13 cellular contexts compared by ENCODE assay signal in genomic region chr11:33635161-33635560, GRCh38.
DNase-seq lines count a peak whose midpoint lies in the region; ATAC-seq and TF ChIP-seq lines count a peak whose summit lies in the region.
"Had no signal": no experiment of that assay in that cellular context is flagged by ENCODE, and none has a peak within 500 bp of the region (broad histone marks: within the 10 kb centered on the region; RNA-seq: fewer than 3 reads in every experiment).

No MANE protein-coding gene starts in this region.

- TF ChIP-seq CTCF in RWPE2 (IDR thresholded peaks at IDR 0.05; ENCODE audit: poor library complexity, severe bottlenecking) (no peak), fibroblast of the aortic adventitia (IDR thresholded peaks at IDR 0.05; ENCODE audit: insufficient read depth, low read length) (no peak)

- H3K9me3 Mint-ChIP-seq in naive thymus-derived CD4-positive, alpha-beta T cell, result peaks cover 0 to 19% (median 5%) of the 10 kb centered on the region in 11 donors

- H3K27ac Mint-ChIP-seq in naive thymus-derived CD4-positive, alpha-beta T cell, result no peak overlapping the region
- H3K27ac Mint-ChIP-seq: nephron had no signal

- no peak overlapping the region for H3K4me3 ChIP-seq in BLaER1 treated with 17β-estradiol and CSF1 and Interleukin-3, amounts not matched to agents 10 nM and 100 nM
- no peak overlapping the region for H3K4me3 ChIP-seq in RWPE2 (ENCODE audit: severe bottlenecking)
- H3K4me3 ChIP-seq in fibroblast of the aortic adventitia (ENCODE audit: low read depth, low read length), result no peak overlapping the region
- H3K4me3 ChIP-seq in naive thymus-derived CD4-positive, alpha-beta T cell (ENCODE audit: low read length), result no peak overlapping the region

- ATAC-seq in RWPE2 (ENCODE audit: low read depth) (0 out of 3 replicates have a peak, but pooled peaks have one; percentile 2), GM18909 (IDR thresholded peaks at IDR 0.05; ENCODE audit: poor library complexity, unreplicated experiment) (no peak)
- no peak for ATAC-seq in naive thymus-derived CD4-positive, alpha-beta T cell

- no peak overlapping the region for H3K4me3 Mint-ChIP-seq in naive thymus-derived CD4-positive, alpha-beta T cell
- H3K4me3 Mint-ChIP-seq: nephron had no signal

- no peak overlapping the region for H3K9ac ChIP-seq in BLaER1 treated with 17β-estradiol and CSF1 and Interleukin-3, amounts not matched to agents 10 nM and 100 nM

- DNase-seq in RWPE2 (ENCODE audit: low spot score), result no peak
- peak; percentile 78 for DNase-seq in fibroblast of the aortic adventitia (ENCODE audit: low read depth)
- DNase-seq in posterior cingulate gyrus, result peak in 6 of 10 donors; percentile 23 to 88 (median 56)
- no peak for DNase-seq in activated CD4-positive, alpha-beta T cell treated with anti-CD3 and anti-CD28 coated beads for 48 hours
- DNase-seq in naive thymus-derived CD4-positive, alpha-beta T cell, result no peak
- DNase-seq in activated naive CD4-positive, alpha-beta T cell treated with Interleukin-2 at 50 U/mL for 16 hours, result no peak
- DNase-seq: activated CD8-positive, alpha-beta memory T cell treated with anti-CD3 and anti-CD28 coated beads, Interleukin-2, amount 50 U/mL, for 4 hours; NCI-H510A treated with DMSO at 0.1 percent for 48 hours; RPMI8226; stimulated activated CD4-positive, alpha-beta T cell treated with anti-CD3 and anti-CD28 coated beads, Interleukin-12 subunit alpha, Interleukin-12 subunit beta, amount 100 ng/mL, for 4 hours had no signal

- no peaks in the 10 kb centered on the region for H3K27me3 ChIP-seq in BLaER1 treated with 17β-estradiol and CSF1 and Interleukin-3, amounts not matched to agents 10 nM and 100 nM
- no peaks in the 10 kb centered on the region for H3K27me3 ChIP-seq in RWPE2 (ENCODE audit: insufficient read depth, poor library complexity, severe bottlenecking)
- H3K27me3 ChIP-seq in naive thymus-derived CD4-positive, alpha-beta T cell (ENCODE audit: control insufficient read depth in 2 of 2, insufficient read depth in 2 of 2, low read length in 2 of 2), result no peaks in the 10 kb centered on the region

- H4K20me1 ChIP-seq in BLaER1 treated with 17β-estradiol and CSF1 and Interleukin-3, amounts not matched to agents 10 nM and 100 nM, result no peaks in the 10 kb centered on the region

- H3K4me2 ChIP-seq in BLaER1 treated with 17β-estradiol and CSF1 and Interleukin-3, amounts not matched to agents 10 nM and 100 nM, result peak overlapping the region in 6 of 11 experiments; percentile 6 to 69 (median 47); a peak in 9 of 22 replicates

- H3K36me3 ChIP-seq in BLaER1 treated with 17β-estradiol and CSF1 and Interleukin-3, amounts not matched to agents 10 nM and 100 nM, result no peaks in the 10 kb centered on the region
- no peaks in the 10 kb centered on the region for H3K36me3 ChIP-seq in RWPE2 (ENCODE audit: low read depth)
- no peaks in the 10 kb centered on the region for H3K36me3 ChIP-seq in naive thymus-derived CD4-positive, alpha-beta T cell (ENCODE audit: control insufficient read depth in 2 of 3, insufficient read depth in 3 of 3, low read length in 3 of 3)

- peaks cover 0 to 51% (median 36%) of the 10 kb centered on the region in 5 donors for H3K27me3 Mint-ChIP-seq in naive thymus-derived CD4-positive, alpha-beta T cell

- intact Hi-C loops in posterior cingulate gyrus (cut with DNase I), result no loop called here
- intact Hi-C loops in naive thymus-derived CD4-positive, alpha-beta T cell (cut with micrococcal nuclease), result no loop called here

- POLR2A ChIA-PET in naive thymus-derived CD4-positive, alpha-beta T cell (lab: Charles Lee), result no interaction called here

- peaks cover 0 to 20% (median 11%) of the 10 kb centered on the region in 11 experiments; a peak in 11 of 22 replicates for H3K9me3 ChIP-seq in BLaER1 treated with 17β-estradiol and CSF1 and Interleukin-3, amounts not matched to agents 10 nM and 100 nM (replicated peaks in 1 of 11)
- no peaks in the 10 kb centered on the region for H3K9me3 ChIP-seq in RWPE2 (ENCODE audit: severe bottlenecking)
- no peaks in the 10 kb centered on the region for H3K9me3 ChIP-seq in naive thymus-derived CD4-positive, alpha-beta T cell (ENCODE audit: control insufficient read depth in 2 of 3, low read length in 3 of 3)

- peaks cover 0 to 4% (median 0%) of the 10 kb centered on the region in 5 donors for H3K36me3 Mint-ChIP-seq in naive thymus-derived CD4-positive, alpha-beta T cell

- peaks cover 0 to 55% (median 10%) of the 10 kb centered on the region in 10 experiments; a peak in 13 of 20 replicates for H3K4me1 ChIP-seq in BLaER1 treated with 17β-estradiol and CSF1 and Interleukin-3, amounts not matched to agents 10 nM and 100 nM
- peaks cover 39% of the 10 kb centered on the region for H3K4me1 ChIP-seq in RWPE2 (ENCODE audit: insufficient read depth, poor library complexity, severe bottlenecking)
- H3K4me1 ChIP-seq in naive thymus-derived CD4-positive, alpha-beta T cell (ENCODE audit: control insufficient read depth in 2 of 2, insufficient read depth in 2 of 2, low read length in 2 of 2), result no peaks in the 10 kb centered on the region

- H3K4me1 Mint-ChIP-seq in naive thymus-derived CD4-positive, alpha-beta T cell, result no peaks in the 10 kb centered on the region
- H3K4me1 Mint-ChIP-seq: nephron had no signal

- CTCF ChIA-PET in naive thymus-derived CD4-positive, alpha-beta T cell (lab: Charles Lee), result no interaction called here

- peak overlapping the region in 2 of 11 experiments; percentile 51 to 54; a peak in 4 of 22 replicates for H3K27ac ChIP-seq in BLaER1 treated with 17β-estradiol and CSF1 and Interleukin-3, amounts not matched to agents 10 nM and 100 nM
- H3K27ac ChIP-seq in RWPE2 (ENCODE audit: poor library complexity, severe bottlenecking), result peak overlapping the region; percentile 98
- no peak overlapping the region for H3K27ac ChIP-seq in naive thymus-derived CD4-positive, alpha-beta T cell (ENCODE audit: low read depth, low read length)

Comparison
In these comparisons a context has a peak if more than half of its experiments do, and no peak if none do; other contexts are left out.
1. DNase-seq: peak in fibroblast of the aortic adventitia (single experiment) and posterior cingulate gyrus (6 of 10); none in RWPE2 (single experiment), activated CD4-positive, alpha-beta T cell treated with anti-CD3 and anti-CD28 coated beads for 48 hours (single experiment), naive thymus-derived CD4-positive, alpha-beta T cell (0 of 9) and activated naive CD4-positive, alpha-beta T cell treated with Interleukin-2 at 50 U/mL for 16 hours (single experiment).